ENCODE assay signal across 1 cellular context in genomic region chr15:89001708-89002275, GRCh38.
TF ChIP-seq lines count a peak whose summit lies in the region.
"Not testable (repeated sequence)": the region's sequence is repeated elsewhere in the genome, so short reads cannot be mapped to it uniquely, and the experiment has no call there.

No MANE protein-coding gene starts in this region.

TF ChIP-seq in K562, 482 proteins besides CTCF, POLR2A, EP300 and RAD21 (continues in another document):
- TF ChIP-seq E2F5 (CRISPR knock-in tag; IDR thresholded peaks at IDR 0.05) (0 out of 2 replicates have a peak, but pooled peaks have one; percentile 19), ZNF395 (CRISPR knock-in tag; IDR thresholded peaks at IDR 0.05) (peak; percentile 93; the same call in 1 of the 2 replicates), NR4A1 (tag; IDR thresholded peaks at IDR 0.05) (peak; percentile 71), ZNF589 (CRISPR knock-in tag; IDR thresholded peaks at IDR 0.05; ENCODE audit: low read depth) (peak; percentile 50; the same call in 1 of the 2 replicates), PTRF (tag; IDR thresholded peaks at IDR 0.05) (peak; percentile 86), NFIC (IDR thresholded peaks at IDR 0.05) (0 out of 2 replicates have a peak, but pooled peaks have one; percentile 33), ZNF586 (CRISPR knock-in tag; conservative IDR thresholded peaks at IDR 0.05) (peak; percentile 59; the same call in 1 of the 2 replicates), MAFG (tag; conservative IDR thresholded peaks at IDR 0.05) (peak; percentile 92), NFE2L1 (tag; IDR thresholded peaks at IDR 0.05; ENCODE audit: borderline replicate concordance, low read depth) (0 out of 2 replicates have a peak, but pooled peaks have one; percentile 9), ZNF644 (tag; IDR thresholded peaks at IDR 0.05; ENCODE audit: low read depth) (peak; percentile 91), ZNF445 (CRISPR knock-in tag; IDR thresholded peaks at IDR 0.05; ENCODE audit: low read depth) (peak; percentile 48; the same call in 1 of the 2 replicates), PYGO2 (tag; IDR thresholded peaks at IDR 0.05) (peak; percentile 78; the same call in 1 of the 2 replicates), DDX20 (tag; IDR thresholded peaks at IDR 0.05; ENCODE audit: low read depth) (peak; percentile 87), MAFF (IDR thresholded peaks at IDR 0.05; ENCODE audit: low read length) (peak; percentile 90), CBX3 (IDR thresholded peaks at IDR 0.05; ENCODE audit: borderline replicate concordance in 1 of 2, low read length in 2 of 2) (peak in 1 of 2 experiments; percentile 19; a peak in 1 of 3 replicates), ID3 (tag; IDR thresholded peaks at IDR 0.05) (peak; percentile 64; the same call in 1 of the 2 replicates), GTF2A2 (tag; IDR thresholded peaks at IDR 0.05) (peak; percentile 75), ZNF197 (CRISPR knock-in tag; IDR thresholded peaks at IDR 0.05; ENCODE audit: low read depth) (0 out of 2 replicates have a peak, but pooled peaks have one; percentile 58), C11orf30 (IDR thresholded peaks at IDR 0.05; ENCODE audit: low read depth) (peak; percentile 91), ZNF175 (CRISPR knock-in tag; IDR thresholded peaks at IDR 0.05; ENCODE audit: low read depth) (peak; percentile 97), CXXC5 (CRISPR knock-in tag; IDR thresholded peaks at IDR 0.05) (peak; percentile 42), ZNF668 (CRISPR knock-in tag; IDR thresholded peaks at IDR 0.05) (peak; percentile 91), MAFK (IDR thresholded peaks at IDR 0.05; ENCODE audit: low read length) (peak; percentile 81; the same call in 1 of the 2 replicates), ZBTB11 (CRISPR knock-in tag; IDR thresholded peaks at IDR 0.05) (peak in 1 of 3 experiments; percentile 76; a peak in 2 of 6 replicates), PTTG1 (tag; IDR thresholded peaks at IDR 0.05; ENCODE audit: low read depth) (peak; percentile 82), ZKSCAN8 (CRISPR knock-in tag; IDR thresholded peaks at IDR 0.05) (peak; percentile 81; the same call in 1 of the 2 replicates), BACH1 (tag; IDR thresholded peaks at IDR 0.05) (peak; percentile 79), ZNF766 (CRISPR knock-in tag; conservative IDR thresholded peaks at IDR 0.05) (peak; percentile 92), HINFP (tag; conservative IDR thresholded peaks at IDR 0.05; ENCODE audit: low read depth) (peak; percentile 65), ZFP1 (CRISPR knock-in tag; IDR thresholded peaks at IDR 0.05) (peak; percentile 47; the same call in 1 of the 2 replicates), IFI16 (CRISPR knock-in tag; IDR thresholded peaks at IDR 0.05) (peak; percentile 71), KLF6 (CRISPR knock-in tag; IDR thresholded peaks at IDR 0.05; ENCODE audit: borderline replicate concordance) (peak; percentile 94), ZNF316 (IDR thresholded peaks at IDR 0.05) (peak; percentile 97)
- not testable (repeated sequence) for TF ChIP-seq NR4A1, ID3 (CRISPR knock-in tag; IDR thresholded peaks at IDR 0.05)
- TF ChIP-seq, protein P1, sequence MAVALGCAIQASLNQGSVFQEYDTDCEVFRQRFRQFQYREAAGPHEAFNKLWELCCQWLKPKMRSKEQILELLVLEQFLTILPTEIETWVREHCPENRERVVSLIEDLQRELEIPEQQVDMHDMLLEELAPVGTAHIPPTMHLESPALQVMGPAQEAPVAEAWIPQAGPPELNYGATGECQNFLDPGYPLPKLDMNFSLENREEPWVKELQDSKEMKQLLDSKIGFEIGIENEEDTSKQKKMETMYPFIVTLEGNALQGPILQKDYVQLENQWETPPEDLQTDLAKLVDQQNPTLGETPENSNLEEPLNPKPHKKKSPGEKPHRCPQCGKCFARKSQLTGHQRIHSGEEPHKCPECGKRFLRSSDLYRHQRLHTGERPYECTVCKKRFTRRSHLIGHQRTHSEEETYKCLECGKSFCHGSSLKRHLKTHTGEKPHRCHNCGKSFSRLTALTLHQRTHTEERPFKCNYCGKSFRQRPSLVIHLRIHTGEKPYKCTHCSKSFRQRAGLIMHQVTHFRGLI (CRISPR knock-in tag; IDR thresholded peaks at IDR 0.05): peak; percentile 89
- TF ChIP-seq, protein P2, sequence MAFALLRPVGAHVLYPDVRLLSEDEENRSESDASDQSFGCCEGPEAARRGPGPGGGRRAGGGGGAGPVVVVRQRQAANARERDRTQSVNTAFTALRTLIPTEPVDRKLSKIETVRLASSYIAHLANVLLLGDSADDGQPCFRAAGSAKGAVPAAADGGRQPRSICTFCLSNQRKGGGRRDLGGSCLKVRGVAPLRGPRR (CRISPR knock-in tag; IDR thresholded peaks at IDR 0.05): 0 out of 2 replicates have a peak, but pooled peaks have one; percentile 44
- TF ChIP-seq, protein P3, sequence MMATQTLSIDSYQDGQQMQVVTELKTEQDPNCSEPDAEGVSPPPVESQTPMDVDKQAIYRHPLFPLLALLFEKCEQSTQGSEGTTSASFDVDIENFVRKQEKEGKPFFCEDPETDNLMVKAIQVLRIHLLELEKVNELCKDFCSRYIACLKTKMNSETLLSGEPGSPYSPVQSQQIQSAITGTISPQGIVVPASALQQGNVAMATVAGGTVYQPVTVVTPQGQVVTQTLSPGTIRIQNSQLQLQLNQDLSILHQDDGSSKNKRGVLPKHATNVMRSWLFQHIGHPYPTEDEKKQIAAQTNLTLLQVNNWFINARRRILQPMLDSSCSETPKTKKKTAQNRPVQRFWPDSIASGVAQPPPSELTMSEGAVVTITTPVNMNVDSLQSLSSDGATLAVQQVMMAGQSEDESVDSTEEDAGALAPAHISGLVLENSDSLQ (IDR thresholded peaks at IDR 0.05): peak; percentile 6; the same call in 1 of the 2 replicates
- TF ChIP-seq, protein P4, sequence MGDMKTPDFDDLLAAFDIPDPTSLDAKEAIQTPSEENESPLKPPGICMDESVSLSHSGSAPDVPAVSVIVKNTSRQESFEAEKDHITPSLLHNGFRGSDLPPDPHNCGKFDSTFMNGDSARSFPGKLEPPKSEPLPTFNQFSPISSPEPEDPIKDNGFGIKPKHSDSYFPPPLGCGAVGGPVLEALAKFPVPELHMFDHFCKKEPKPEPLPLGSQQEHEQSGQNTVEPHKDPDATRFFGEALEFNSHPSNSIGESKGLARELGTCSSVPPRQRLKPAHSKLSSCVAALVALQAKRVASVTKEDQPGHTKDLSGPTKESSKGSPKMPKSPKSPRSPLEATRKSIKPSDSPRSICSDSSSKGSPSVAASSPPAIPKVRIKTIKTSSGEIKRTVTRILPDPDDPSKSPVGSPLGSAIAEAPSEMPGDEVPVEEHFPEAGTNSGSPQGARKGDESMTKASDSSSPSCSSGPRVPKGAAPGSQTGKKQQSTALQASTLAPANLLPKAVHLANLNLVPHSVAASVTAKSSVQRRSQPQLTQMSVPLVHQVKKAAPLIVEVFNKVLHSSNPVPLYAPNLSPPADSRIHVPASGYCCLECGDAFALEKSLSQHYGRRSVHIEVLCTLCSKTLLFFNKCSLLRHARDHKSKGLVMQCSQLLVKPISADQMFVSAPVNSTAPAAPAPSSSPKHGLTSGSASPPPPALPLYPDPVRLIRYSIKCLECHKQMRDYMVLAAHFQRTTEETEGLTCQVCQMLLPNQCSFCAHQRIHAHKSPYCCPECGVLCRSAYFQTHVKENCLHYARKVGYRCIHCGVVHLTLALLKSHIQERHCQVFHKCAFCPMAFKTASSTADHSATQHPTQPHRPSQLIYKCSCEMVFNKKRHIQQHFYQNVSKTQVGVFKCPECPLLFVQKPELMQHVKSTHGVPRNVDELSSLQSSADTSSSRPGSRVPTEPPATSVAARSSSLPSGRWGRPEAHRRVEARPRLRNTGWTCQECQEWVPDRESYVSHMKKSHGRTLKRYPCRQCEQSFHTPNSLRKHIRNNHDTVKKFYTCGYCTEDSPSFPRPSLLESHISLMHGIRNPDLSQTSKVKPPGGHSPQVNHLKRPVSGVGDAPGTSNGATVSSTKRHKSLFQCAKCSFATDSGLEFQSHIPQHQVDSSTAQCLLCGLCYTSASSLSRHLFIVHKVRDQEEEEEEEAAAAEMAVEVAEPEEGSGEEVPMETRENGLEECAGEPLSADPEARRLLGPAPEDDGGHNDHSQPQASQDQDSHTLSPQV (IDR thresholded peaks at IDR 0.05): peak; percentile 77; the same call in 1 of the 2 replicates
- TF ChIP-seq, protein P5, sequence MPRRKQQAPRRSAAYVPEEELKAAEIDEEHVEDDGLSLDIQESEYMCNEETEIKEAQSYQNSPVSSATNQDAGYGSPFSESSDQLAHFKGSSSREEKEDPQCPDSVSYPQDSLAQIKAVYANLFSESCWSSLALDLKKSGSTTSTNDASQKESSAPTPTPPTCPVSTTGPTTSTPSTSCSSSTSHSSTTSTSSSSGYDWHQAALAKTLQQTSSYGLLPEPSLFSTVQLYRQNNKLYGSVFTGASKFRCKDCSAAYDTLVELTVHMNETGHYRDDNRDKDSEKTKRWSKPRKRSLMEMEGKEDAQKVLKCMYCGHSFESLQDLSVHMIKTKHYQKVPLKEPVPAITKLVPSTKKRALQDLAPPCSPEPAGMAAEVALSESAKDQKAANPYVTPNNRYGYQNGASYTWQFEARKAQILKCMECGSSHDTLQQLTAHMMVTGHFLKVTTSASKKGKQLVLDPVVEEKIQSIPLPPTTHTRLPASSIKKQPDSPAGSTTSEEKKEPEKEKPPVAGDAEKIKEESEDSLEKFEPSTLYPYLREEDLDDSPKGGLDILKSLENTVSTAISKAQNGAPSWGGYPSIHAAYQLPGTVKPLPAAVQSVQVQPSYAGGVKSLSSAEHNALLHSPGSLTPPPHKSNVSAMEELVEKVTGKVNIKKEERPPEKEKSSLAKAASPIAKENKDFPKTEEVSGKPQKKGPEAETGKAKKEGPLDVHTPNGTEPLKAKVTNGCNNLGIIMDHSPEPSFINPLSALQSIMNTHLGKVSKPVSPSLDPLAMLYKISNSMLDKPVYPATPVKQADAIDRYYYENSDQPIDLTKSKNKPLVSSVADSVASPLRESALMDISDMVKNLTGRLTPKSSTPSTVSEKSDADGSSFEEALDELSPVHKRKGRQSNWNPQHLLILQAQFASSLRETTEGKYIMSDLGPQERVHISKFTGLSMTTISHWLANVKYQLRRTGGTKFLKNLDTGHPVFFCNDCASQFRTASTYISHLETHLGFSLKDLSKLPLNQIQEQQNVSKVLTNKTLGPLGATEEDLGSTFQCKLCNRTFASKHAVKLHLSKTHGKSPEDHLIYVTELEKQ (CRISPR knock-in tag; IDR thresholded peaks at IDR 0.05): 0 out of 2 replicates have a peak, but pooled peaks have one; percentile 45
- TF ChIP-seq, protein P6, sequence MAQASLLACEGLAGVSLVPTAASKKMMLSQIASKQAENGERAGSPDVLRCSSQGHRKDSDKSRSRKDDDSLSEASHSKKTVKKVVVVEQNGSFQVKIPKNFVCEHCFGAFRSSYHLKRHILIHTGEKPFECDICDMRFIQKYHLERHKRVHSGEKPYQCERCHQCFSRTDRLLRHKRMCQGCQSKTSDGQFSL (CRISPR knock-in tag; IDR thresholded peaks at IDR 0.05): not testable (repeated sequence)
- TF ChIP-seq, protein P6 (tag; IDR thresholded peaks at IDR 0.05): 0 out of 4 replicates have a peak, but pooled peaks of 1 of the 2 experiments have one; percentile 37
